Comparison of ENCODE assay signal across 9 cellular contexts in genomic region chr10:71772832-71773220, GRCh38. TPM values are rescaled to one million over a fixed set of nuclear protein-coding genes. Genes with fewer than 3 reads are reported as not detected.
DNase-seq lines count a peak whose midpoint lies in the region; ATAC-seq and TF ChIP-seq lines count a peak whose summit lies in the region.
"Had no signal": no experiment of that assay in that cellular context is flagged by ENCODE, and none has a peak within 500 bp of the region (broad histone marks: within the 10 kb centered on the region; RNA-seq: fewer than 3 reads in every experiment).

No MANE protein-coding gene starts in this region.

- no peak for ATAC-seq in GM18517 (IDR thresholded peaks at IDR 0.05; ENCODE audit: unreplicated experiment)
- ATAC-seq in GM18502 (IDR thresholded peaks at IDR 0.05; ENCODE audit: poor library complexity, unreplicated experiment), result no peak

- POLR2A ChIA-PET in activated CD4-positive, alpha-beta T cell treated with anti-CD3 and anti-CD28 coated beads, Interleukin-2, amount 10 ng/mL, durations not matched to agents 7 days and 5 days (lab: Charles Lee), result interaction anchor here (1.0 to 1.9 kb wide), 4 partner anchors 10 to 46 kb away, joined by 3 to 7 read pairs (median 6); no protein-coding TSS in a partner anchor
- POLR2A ChIA-PET in MCF 10A (lab: Yijun Ruan, JAX), result interaction anchor here (0.5 to 1.9 kb wide), 7 partner anchors 10 to 124 kb away, joined by 3 to 6 read pairs (median 4); no protein-coding TSS in a partner anchor

- peak overlapping the region; percentile 95 for H3K4me3 Mint-ChIP-seq in activated CD4-positive, alpha-beta T cell treated with anti-CD3 and anti-CD28 coated beads, Interleukin-2, amount 10 ng/mL, durations not matched to agents 7 days and 5 days
- peak overlapping the region; percentile 70 for H3K4me3 Mint-ChIP-seq in MCF 10A (ENCODE audit: unreplicated experiment)

- H3K27ac ChIP-seq in tibial artery, result peak overlapping the region; percentile 95 to 96

- CTCF ChIA-PET in activated CD4-positive, alpha-beta T cell treated with anti-CD3 and anti-CD28 coated beads, Interleukin-2, amount 10 ng/mL, durations not matched to agents 7 days and 5 days (lab: Charles Lee), result interaction anchor here (0.8 to 4.4 kb wide), 27 partner anchors 9 to 559 kb away, joined by 3 to 39 read pairs (median 5); partner anchors contain the start of gene PSAP
- CTCF ChIA-PET in MCF 10A (lab: Yijun Ruan, JAX), result interaction anchor here (0.6 to 1.9 kb wide), 10 partner anchors 8 to 502 kb away, joined by 3 to 8 read pairs (median 4); no protein-coding TSS in a partner anchor

- TF ChIP-seq CTCF in MCF 10A (IDR thresholded peaks at IDR 0.05; ENCODE audit: unreplicated experiment), result no peak
- TF ChIP-seq CTCF in lower leg skin (IDR thresholded peaks at IDR 0.05), result no peak
- no peak for TF ChIP-seq CTCF in tibial artery (IDR thresholded peaks at IDR 0.05)

- H3K4me1 ChIP-seq in tibial artery, result peaks cover 3 to 63% (median 54%) of the 10 kb centered on the region in 4 donors

- H3K27ac Mint-ChIP-seq in activated CD4-positive, alpha-beta T cell treated with anti-CD3 and anti-CD28 coated beads, Interleukin-2, amount 10 ng/mL, durations not matched to agents 7 days and 5 days, result peak overlapping the region; percentile 86
- H3K27ac Mint-ChIP-seq in MCF 10A (ENCODE audit: low read depth, unreplicated experiment), result no peak overlapping the region

- peaks cover 3% of the 10 kb centered on the region for H3K9me3 Mint-ChIP-seq in activated CD4-positive, alpha-beta T cell treated with anti-CD3 and anti-CD28 coated beads, Interleukin-2, amount 10 ng/mL, durations not matched to agents 7 days and 5 days
- H3K9me3 Mint-ChIP-seq in MCF 10A (ENCODE audit: unreplicated experiment), result no peaks in the 10 kb centered on the region

- H3K9me3 ChIP-seq in tibial artery, result no peaks in the 10 kb centered on the region

- H3K36me3 Mint-ChIP-seq in activated CD4-positive, alpha-beta T cell treated with anti-CD3 and anti-CD28 coated beads, Interleukin-2, amount 10 ng/mL, durations not matched to agents 7 days and 5 days (ENCODE audit: low read depth), result peaks cover 42% of the 10 kb centered on the region
- H3K36me3 Mint-ChIP-seq in MCF 10A (ENCODE audit: insufficient read depth, unreplicated experiment), result no peaks in the 10 kb centered on the region

- H3K36me3 ChIP-seq in tibial artery, result no peaks in the 10 kb centered on the region

- intact Hi-C loops in MCF 10A (cut with micrococcal nuclease), result loop anchor here (5.0 kb wide), 1 partner anchor 61 kb away; no protein-coding TSS in a partner anchor
- intact Hi-C loops in lower leg skin (cut with DNase I; ENCODE audit: low total_unique reads), result loop anchor here (10.0 kb wide), 1 partner anchor 48 kb away; no protein-coding TSS in a partner anchor
- intact Hi-C loops in tibial artery (cut with DNase I; ENCODE audit: low total_unique reads), result loop anchor here (2.0 to 10.0 kb wide), 2 partner anchors 58 to 388 kb away; no protein-coding TSS in a partner anchor

- no peak for TF ChIP-seq POLR2A in lower leg skin (IDR thresholded peaks at IDR 0.05)

- DNase-seq in activated CD4-positive, alpha-beta T cell treated with anti-CD3 and anti-CD28 coated beads, Interleukin-2, amount 10 ng/mL, durations not matched to agents 7 days and 5 days, result no peak
- no peak for DNase-seq in activated CD4-positive, alpha-beta T cell treated with anti-CD3 and anti-CD28 coated beads for 48 hours
- DNase-seq in MCF 10A (ENCODE audit: unreplicated experiment) (no peak), lower leg skin (ENCODE audit: low spot score in 2 of 2) (no peak), tibial artery (no peak), GDM1 (lab: John Stamatoyannopoulos, UW) (no peak)

- 10 to 37% methylated on average over 2 to 3 of the region's 4 CpGs for WGBS in lower leg skin, 2 donors

- H3K4me3 ChIP-seq in lower leg skin (ENCODE audit: low read depth, poor library complexity, severe bottlenecking) (peak overlapping the region; percentile 61), tibial artery (peak overlapping the region; percentile 80 to 82)

- H3K27me3 Mint-ChIP-seq in activated CD4-positive, alpha-beta T cell treated with anti-CD3 and anti-CD28 coated beads, Interleukin-2, amount 10 ng/mL, durations not matched to agents 7 days and 5 days, result no peaks in the 10 kb centered on the region
- no peaks in the 10 kb centered on the region for H3K27me3 Mint-ChIP-seq in MCF 10A (ENCODE audit: insufficient read depth, unreplicated experiment)

- H3K27me3 ChIP-seq in tibial artery, result no peaks in the 10 kb centered on the region

- BruUV-seq in MCF 10A (replicated peaks; lab: Mats Ljungman, UMichigan), result no TSS peak

- H3K4me1 Mint-ChIP-seq in activated CD4-positive, alpha-beta T cell treated with anti-CD3 and anti-CD28 coated beads, Interleukin-2, amount 10 ng/mL, durations not matched to agents 7 days and 5 days, result peaks cover 80% of the 10 kb centered on the region
- peaks cover 19% of the 10 kb centered on the region for H3K4me1 Mint-ChIP-seq in MCF 10A (ENCODE audit: insufficient read depth, unreplicated experiment)

RNA-seq across cellular contexts. Expression of gene VSIR, which starts 0.5 kb away (rescaled TPM):
- total RNA-seq in activated CD4-positive, alpha-beta T cell treated with anti-CD3 and anti-CD28 coated beads, Interleukin-2, amount 10 ng/mL, durations not matched to agents 7 days and 5 days, result 100 to 1,000 TPM; 120 to 148 TPM
- 3.6 and 7.0 TPM in 2 replicates for total RNA-seq in MCF 10A (2022)
- total RNA-seq in lower leg skin, result 10 to 100 TPM; 14.5 to 56.5 (median 23.2) TPM

RNA-seq across cellular contexts. Expression of gene C10orf105, which starts 53.2 kb away (rescaled TPM):
- under 1 TPM; 0.52 to 0.71 TPM for total RNA-seq in activated CD4-positive, alpha-beta T cell treated with anti-CD3 and anti-CD28 coated beads, Interleukin-2, amount 10 ng/mL, durations not matched to agents 7 days and 5 days
- not detected in 2 replicates for total RNA-seq in MCF 10A (2022)
- total RNA-seq in lower leg skin, result under 1 TPM; 0.06 to 0.27 (median 0.14) TPM
- total RNA-seq: M059J had no signal
